11 cellular contexts compared by ENCODE assay signal in genomic region chr15:82950746-82951370, GRCh38. TPM values are rescaled to one million over a fixed set of nuclear protein-coding genes. Genes with fewer than 3 reads are reported as not detected.
DNase-seq lines count a peak whose midpoint lies in the region; ATAC-seq, FAIRE-seq and TF ChIP-seq lines count a peak whose summit lies in the region.
"Had no signal": no experiment of that assay in that cellular context is flagged by ENCODE, and none has a peak within 500 bp of the region (broad histone marks: within the 10 kb centered on the region; RNA-seq: fewer than 3 reads in every experiment).

No MANE protein-coding gene starts in this region.

- H3K36me3 ChIP-seq in small intestine (ENCODE audit: control insufficient read depth in 2 of 2, insufficient read depth in 2 of 2, low read length in 2 of 2): no peaks in the 10 kb centered on the region

- no peak for TF ChIP-seq CTCF in C4-2B (conservative IDR thresholded peaks at IDR 0.05)

- H3K9me3 ChIP-seq in small intestine (ENCODE audit: control insufficient read depth, low read depth): no peaks in the 10 kb centered on the region

- intact Hi-C loops in Right ventricle myocardium superior (cut with DNase I): no loop called here

- DNase-seq in GM19239 (ENCODE audit: insufficient read length, low spot score): peak; percentile 50
- peak; percentile 2 for DNase-seq in kidney glomerular epithelial cell (lab: John Stamatoyannopoulos, UW)
- no peak for DNase-seq in DMS53 treated with DMSO at 0.1 percent for 48 hours (lab: John Stamatoyannopoulos, UW; ENCODE audit: unreplicated experiment)
- DNase-seq in small intestine: no peak
- DNase-seq in Right ventricle myocardium superior: no peak
- DNase-seq in DMS 273 treated with DMSO at 0.1 percent for 48 hours (lab: John Stamatoyannopoulos, UW): no peak
- DNase-seq: NCI-H446 treated with DMSO at 0.1 percent for 48 hours, T-cell had no signal

- H3K4me1 ChIP-seq in small intestine (ENCODE audit: control insufficient read depth in 2 of 2, insufficient read depth in 1 of 2, low read depth in 1 of 2, low read length in 1 of 2): no peaks in the 10 kb centered on the region

- no peak overlapping the region for H3K4me3 ChIP-seq in small intestine (ENCODE audit: low read depth in 1 of 2, low read length in 2 of 2)

- ATAC-seq in HG03565 (IDR thresholded peaks at IDR 0.05; ENCODE audit: unreplicated experiment) (peak; percentile 50), Right ventricle myocardium superior (ENCODE audit: poor library complexity) (no peak)
- ATAC-seq: T-cell had no signal

- WGBS in small intestine, 3 donors: 64 to 81% (median 64%) methylated on average over 6 of the region's 6 CpGs

- peak overlapping the region; percentile 74 for H3K27ac ChIP-seq in C4-2B
- no peak overlapping the region for H3K27ac ChIP-seq in small intestine (ENCODE audit: low read depth in 1 of 2, low read length in 1 of 2)
- H3K27ac ChIP-seq: HL-60 had no signal

- FAIRE-seq in GM19239 (lab: Jason Lieb, UNC): no peak
- FAIRE-seq in small intestine (lab: Jason Lieb, UNC): no peak

- H3K27me3 ChIP-seq in small intestine (ENCODE audit: control insufficient read depth in 2 of 2, insufficient read depth in 2 of 2, low read length in 2 of 2): peaks cover 0 to 15% of the 10 kb centered on the region in 2 donors

RNA-seq across cellular contexts. Expression of gene HOMER2, which starts 1.7 kb away (rescaled TPM):
- 1 to 10 TPM; 2.2 to 5.1 (median 2.7) TPM for polyA plus RNA-seq in small intestine
- total RNA-seq in Right ventricle myocardium superior: 55.1 TPM

RNA-seq across cellular contexts. Expression of gene RAMAC, which starts 35.2 kb away (rescaled TPM):
- 10 to 100 TPM; 18.2 to 21.5 (median 18.9) TPM for polyA plus RNA-seq in small intestine
- total RNA-seq in Right ventricle myocardium superior: 11.8 TPM

Comparison
In these comparisons a context has a peak if more than half of its experiments do, and no peak if none do; other contexts are left out.
1. DNase-seq: peak in GM19239 (single experiment) and kidney glomerular epithelial cell (single experiment); none in DMS53 treated with DMSO at 0.1 percent for 48 hours (single experiment), small intestine (single experiment), Right ventricle myocardium superior (single experiment) and DMS 273 treated with DMSO at 0.1 percent for 48 hours (single experiment).